ENCODE assay signal across 9 cellular contexts in the genomic region with DNA sequence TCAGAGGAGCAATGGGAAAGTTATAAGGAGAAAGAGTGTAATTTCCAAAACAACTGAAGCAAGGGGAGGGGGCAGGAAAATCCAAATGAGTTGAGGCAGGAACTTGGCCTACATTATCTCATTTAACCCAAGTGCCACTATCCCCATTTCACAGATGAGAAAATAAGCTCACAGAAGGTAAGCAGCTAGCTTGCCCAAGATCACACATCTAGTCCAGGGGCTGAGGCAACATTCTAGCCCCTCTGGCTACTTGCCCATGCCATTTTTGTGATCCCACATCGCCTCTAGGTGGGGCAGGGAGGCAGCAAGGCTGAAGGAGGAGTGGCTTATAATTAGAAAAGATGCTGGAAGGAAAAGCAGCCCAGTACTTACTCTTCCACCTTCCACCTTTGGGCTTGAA. TPM values are rescaled to one million over a fixed set of nuclear protein-coding genes. Genes with fewer than 3 reads are reported as not detected.
DNase-seq lines count a peak whose midpoint lies in the region; ATAC-seq and TF ChIP-seq lines count a peak whose summit lies in the region.
"Had no signal": no experiment of that assay in that cellular context is flagged by ENCODE, and none has a peak within 500 bp of the region (broad histone marks: within the 10 kb centered on the region; RNA-seq: fewer than 3 reads in every experiment).

No MANE protein-coding gene starts in this region.

- CTCF ChIA-PET in activated CD4-positive, alpha-beta memory T cell treated with anti-CD3 and anti-CD28 coated beads for 36 hours (lab: Charles Lee) = interaction anchor here (1.0 to 2.6 kb wide), 3 partner anchors 20 to 43 kb away, joined by 3 to 5 read pairs (median 5); no protein-coding TSS in a partner anchor
- CTCF ChIA-PET in activated CD4-positive, alpha-beta memory T cell treated with anti-CD3 and anti-CD28 coated beads, Interleukin-2, amount 10 ng/mL, durations not matched to agents 7 days and 5 days (lab: Charles Lee) = interaction anchor here (0.6 to 4.4 kb wide), 3 partner anchors 21 to 107 kb away, joined by 3 to 17 read pairs (median 3); no protein-coding TSS in a partner anchor
- CTCF ChIA-PET in WTC11 (lab: Charles Lee) = interaction anchor here (1.0 to 3.6 kb wide), 6 partner anchors 8 to 93 kb away, joined by 3 to 30 read pairs (median 4); partner anchors contain the start of gene CCDC171

- ATAC-seq in WTC11 (peak; percentile 68), left lobe of liver (no peak), HG03354 (IDR thresholded peaks at IDR 0.05; ENCODE audit: poor library complexity, severe bottlenecking, unreplicated experiment) (no peak)

- no peaks in the 10 kb centered on the region for H3K27me3 Mint-ChIP-seq in activated CD4-positive, alpha-beta memory T cell treated with anti-CD3 and anti-CD28 coated beads for 36 hours
- H3K27me3 Mint-ChIP-seq in activated CD4-positive, alpha-beta memory T cell treated with anti-CD3 and anti-CD28 coated beads, Interleukin-2, amount 10 ng/mL, durations not matched to agents 7 days and 5 days = no peaks in the 10 kb centered on the region
- no peaks in the 10 kb centered on the region for H3K27me3 Mint-ChIP-seq in WTC11 (ENCODE audit: low read depth)

- no peak overlapping the region for H3K27ac Mint-ChIP-seq in activated CD4-positive, alpha-beta memory T cell treated with anti-CD3 and anti-CD28 coated beads for 36 hours
- H3K27ac Mint-ChIP-seq in activated CD4-positive, alpha-beta memory T cell treated with anti-CD3 and anti-CD28 coated beads, Interleukin-2, amount 10 ng/mL, durations not matched to agents 7 days and 5 days = no peak overlapping the region
- peak overlapping the region; percentile 87 for H3K27ac Mint-ChIP-seq in WTC11

- H3K4me1 Mint-ChIP-seq in activated CD4-positive, alpha-beta memory T cell treated with anti-CD3 and anti-CD28 coated beads for 36 hours (ENCODE audit: low read depth) = peaks cover 31% of the 10 kb centered on the region
- peaks cover 28% of the 10 kb centered on the region for H3K4me1 Mint-ChIP-seq in activated CD4-positive, alpha-beta memory T cell treated with anti-CD3 and anti-CD28 coated beads, Interleukin-2, amount 10 ng/mL, durations not matched to agents 7 days and 5 days
- peaks cover 44% of the 10 kb centered on the region for H3K4me1 Mint-ChIP-seq in WTC11

- in situ Hi-C loops in KBM-7 (cut with MboI; ENCODE audit: low pct_unique_long_range_greater_than_20kb, low sequenced_read_pairs) = no loop called here

- TF ChIP-seq CTCF in WTC11 (IDR thresholded peaks at IDR 0.05) = no peak

- H3K36me3 Mint-ChIP-seq in activated CD4-positive, alpha-beta memory T cell treated with anti-CD3 and anti-CD28 coated beads for 36 hours = peaks cover 18% of the 10 kb centered on the region
- peaks cover 20% of the 10 kb centered on the region for H3K36me3 Mint-ChIP-seq in activated CD4-positive, alpha-beta memory T cell treated with anti-CD3 and anti-CD28 coated beads, Interleukin-2, amount 10 ng/mL, durations not matched to agents 7 days and 5 days (ENCODE audit: low read depth)
- H3K36me3 Mint-ChIP-seq in WTC11 = peaks cover 17% of the 10 kb centered on the region

- intact Hi-C loops in activated CD4-positive, alpha-beta memory T cell treated with anti-CD3 and anti-CD28 coated beads for 36 hours (cut with micrococcal nuclease) = loop anchor here (10.0 kb wide), 1 partner anchor 1189 kb away; no protein-coding TSS in a partner anchor

- POLR2A ChIA-PET in activated CD4-positive, alpha-beta memory T cell treated with anti-CD3 and anti-CD28 coated beads for 36 hours (lab: Charles Lee) = interaction anchor here (1.2 kb wide), 1 partner anchor 25 kb away, joined by 3 read pairs; no protein-coding TSS in a partner anchor
- POLR2A ChIA-PET in activated CD4-positive, alpha-beta memory T cell treated with anti-CD3 and anti-CD28 coated beads, Interleukin-2, amount 10 ng/mL, durations not matched to agents 7 days and 5 days (lab: Charles Lee) = interaction anchor here (0.8 to 4.3 kb wide), 2 partner anchors 14 to 214 kb away, joined by 3 to 55 read pairs; no protein-coding TSS in a partner anchor
- POLR2A ChIA-PET in WTC11 (lab: Charles Lee) = interaction anchor here (0.6 to 2.8 kb wide), 2 partner anchors 30 to 40 kb away, joined by 3 to 10 read pairs; partner anchors contain the start of gene CCDC171

- DNase-seq in activated CD4-positive, alpha-beta memory T cell treated with anti-CD3 and anti-CD28 coated beads for 36 hours = peak; percentile 16
- DNase-seq in activated CD4-positive, alpha-beta memory T cell treated with anti-CD3 and anti-CD28 coated beads, Interleukin-2, amount 10 ng/mL, durations not matched to agents 7 days and 5 days = no peak
- DNase-seq in KBM-7 = peak; percentile 57
- peak; percentile 64 for DNase-seq in WTC11 (ENCODE audit: low spot score)
- DNase-seq in retina = peak; percentile 4
- no peak for DNase-seq in left lobe of liver (ENCODE audit: low spot score)
- no peak for DNase-seq in GF-D8 (lab: John Stamatoyannopoulos, UW)
- DNase-seq: effector CD8-positive, alpha-beta T cell had no signal

- H3K4me3 Mint-ChIP-seq in activated CD4-positive, alpha-beta memory T cell treated with anti-CD3 and anti-CD28 coated beads for 36 hours = no peak overlapping the region
- no peak overlapping the region for H3K4me3 Mint-ChIP-seq in activated CD4-positive, alpha-beta memory T cell treated with anti-CD3 and anti-CD28 coated beads, Interleukin-2, amount 10 ng/mL, durations not matched to agents 7 days and 5 days
- H3K4me3 Mint-ChIP-seq in WTC11 = peak overlapping the region; percentile 42

- no peaks in the 10 kb centered on the region for H3K9me3 Mint-ChIP-seq in activated CD4-positive, alpha-beta memory T cell treated with anti-CD3 and anti-CD28 coated beads for 36 hours
- no peaks in the 10 kb centered on the region for H3K9me3 Mint-ChIP-seq in activated CD4-positive, alpha-beta memory T cell treated with anti-CD3 and anti-CD28 coated beads, Interleukin-2, amount 10 ng/mL, durations not matched to agents 7 days and 5 days
- H3K9me3 Mint-ChIP-seq in WTC11 = peaks cover 5% of the 10 kb centered on the region

TF ChIP-seq in WTC11, 78 proteins besides CTCF, POLR2A, EP300 and RAD21 (continues in another document):
- TF ChIP-seq PRRX2 (CRISPR knock-in tag; IDR thresholded peaks at IDR 0.05) (0 out of 2 replicates have a peak, but pooled peaks have one; percentile 16), GTF2I (CRISPR knock-in tag; conservative IDR thresholded peaks at IDR 0.05) (peak; percentile 81)
- TF ChIP-seq, protein P1, sequence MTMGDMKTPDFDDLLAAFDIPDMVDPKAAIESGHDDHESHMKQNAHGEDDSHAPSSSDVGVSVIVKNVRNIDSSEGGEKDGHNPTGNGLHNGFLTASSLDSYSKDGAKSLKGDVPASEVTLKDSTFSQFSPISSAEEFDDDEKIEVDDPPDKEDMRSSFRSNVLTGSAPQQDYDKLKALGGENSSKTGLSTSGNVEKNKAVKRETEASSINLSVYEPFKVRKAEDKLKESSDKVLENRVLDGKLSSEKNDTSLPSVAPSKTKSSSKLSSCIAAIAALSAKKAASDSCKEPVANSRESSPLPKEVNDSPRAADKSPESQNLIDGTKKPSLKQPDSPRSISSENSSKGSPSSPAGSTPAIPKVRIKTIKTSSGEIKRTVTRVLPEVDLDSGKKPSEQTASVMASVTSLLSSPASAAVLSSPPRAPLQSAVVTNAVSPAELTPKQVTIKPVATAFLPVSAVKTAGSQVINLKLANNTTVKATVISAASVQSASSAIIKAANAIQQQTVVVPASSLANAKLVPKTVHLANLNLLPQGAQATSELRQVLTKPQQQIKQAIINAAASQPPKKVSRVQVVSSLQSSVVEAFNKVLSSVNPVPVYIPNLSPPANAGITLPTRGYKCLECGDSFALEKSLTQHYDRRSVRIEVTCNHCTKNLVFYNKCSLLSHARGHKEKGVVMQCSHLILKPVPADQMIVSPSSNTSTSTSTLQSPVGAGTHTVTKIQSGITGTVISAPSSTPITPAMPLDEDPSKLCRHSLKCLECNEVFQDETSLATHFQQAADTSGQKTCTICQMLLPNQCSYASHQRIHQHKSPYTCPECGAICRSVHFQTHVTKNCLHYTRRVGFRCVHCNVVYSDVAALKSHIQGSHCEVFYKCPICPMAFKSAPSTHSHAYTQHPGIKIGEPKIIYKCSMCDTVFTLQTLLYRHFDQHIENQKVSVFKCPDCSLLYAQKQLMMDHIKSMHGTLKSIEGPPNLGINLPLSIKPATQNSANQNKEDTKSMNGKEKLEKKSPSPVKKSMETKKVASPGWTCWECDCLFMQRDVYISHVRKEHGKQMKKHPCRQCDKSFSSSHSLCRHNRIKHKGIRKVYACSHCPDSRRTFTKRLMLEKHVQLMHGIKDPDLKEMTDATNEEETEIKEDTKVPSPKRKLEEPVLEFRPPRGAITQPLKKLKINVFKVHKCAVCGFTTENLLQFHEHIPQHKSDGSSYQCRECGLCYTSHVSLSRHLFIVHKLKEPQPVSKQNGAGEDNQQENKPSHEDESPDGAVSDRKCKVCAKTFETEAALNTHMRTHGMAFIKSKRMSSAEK (CRISPR knock-in tag; IDR thresholded peaks at IDR 0.05; ENCODE audit: borderline replicate concordance) = 0 out of 2 replicates have a peak, but pooled peaks have one; percentile 3

RNA-seq across cellular contexts. Expression of gene PSIP1, which starts 2.6 kb away (rescaled TPM):
- 100 to 1,000 TPM; 132 to 134 TPM for total RNA-seq in activated CD4-positive, alpha-beta memory T cell treated with anti-CD3 and anti-CD28 coated beads for 36 hours
- total RNA-seq in activated CD4-positive, alpha-beta memory T cell treated with anti-CD3 and anti-CD28 coated beads, Interleukin-2, amount 10 ng/mL, durations not matched to agents 7 days and 5 days = 100 to 1,000 TPM; 109 to 122 TPM
- total RNA-seq in WTC11 (2021) = 302 to 321 TPM (median 311 TPM) in 3 replicates
- total RNA-seq in left lobe of liver = 8.2 TPM

RNA-seq across cellular contexts. Expression of gene CCDC171, which starts 39.5 kb away (rescaled TPM):
- 1 to 10 TPM; 2.5 to 2.7 TPM for total RNA-seq in activated CD4-positive, alpha-beta memory T cell treated with anti-CD3 and anti-CD28 coated beads for 36 hours
- total RNA-seq in activated CD4-positive, alpha-beta memory T cell treated with anti-CD3 and anti-CD28 coated beads, Interleukin-2, amount 10 ng/mL, durations not matched to agents 7 days and 5 days = 1 to 10 TPM; 2.1 to 2.5 TPM
- total RNA-seq in WTC11 (2021) = 2.8 to 4.1 TPM (median 2.9 TPM) in 3 replicates
- total RNA-seq in left lobe of liver = 0.45 TPM

Comparison
In these comparisons a context has a peak if more than half of its experiments do, and no peak if none do; other contexts are left out.
1. DNase-seq: peak in activated CD4-positive, alpha-beta memory T cell treated with anti-CD3 and anti-CD28 coated beads for 36 hours (single experiment), KBM-7 (single experiment), WTC11 (single experiment) and retina (single experiment); none in activated CD4-positive, alpha-beta memory T cell treated with anti-CD3 and anti-CD28 coated beads, Interleukin-2, amount 10 ng/mL, durations not matched to agents 7 days and 5 days (single experiment), left lobe of liver (single experiment) and GF-D8 (single experiment).
2. RNA of gene PSIP1, which starts 2.6 kb away (total RNA-seq): 302 to 321 TPM in WTC11, 132 to 134 TPM in activated CD4-positive, alpha-beta memory T cell treated with anti-CD3 and anti-CD28 coated beads for 36 hours and 109 to 122 TPM in activated CD4-positive, alpha-beta memory T cell treated with anti-CD3 and anti-CD28 coated beads, Interleukin-2, amount 10 ng/mL, durations not matched to agents 7 days and 5 days; 8.2 TPM in left lobe of liver (single experiment); every median in the first group is over 10 times any median in the second.